Comparison of ENCODE assay signal across 18 cellular contexts in genomic region chr9:6708732-6709131, GRCh38.
"Had no signal": no experiment of that assay in that cellular context is flagged by ENCODE, and none has a peak within 500 bp of the region (broad histone marks: within the 10 kb centered on the region; RNA-seq: fewer than 3 reads in every experiment).

No MANE protein-coding gene starts in this region.

- H3K9me3 Mint-ChIP-seq: activated naive CD4-positive, alpha-beta T cell treated with anti-CD3 and anti-CD28 coated beads, Interleukin-2, amount 50 U/mL, for 24 hours; central memory CD8-positive, alpha-beta T cell; neural progenitor cell; type B pancreatic cell had no signal

- H3K9me3 ChIP-seq: adrenal gland, body of pancreas, lower lobe of right lung, suprapubic skin had no signal

- H3K4me2 ChIP-seq: neural progenitor cell had no signal

- H3K4me3 ChIP-seq: adrenal gland, body of pancreas, coronary artery, lower lobe of right lung, neural progenitor cell, suprapubic skin had no signal

- H3K9ac ChIP-seq: neural progenitor cell had no signal

- H3K27me3 ChIP-seq: adrenal gland, body of pancreas, neural progenitor cell, suprapubic skin had no signal

- H3K4me3 Mint-ChIP-seq: activated CD8-positive, alpha-beta T cell treated with anti-CD3 and anti-CD28 coated beads for 36 hours; activated naive CD4-positive, alpha-beta T cell treated with anti-CD3 and anti-CD28 coated beads, Interleukin-2, amount 50 U/mL, for 24 hours; central memory CD8-positive, alpha-beta T cell; naive B cell; neural progenitor cell; stimulated activated naive CD8-positive, alpha-beta T cell treated with anti-CD3 and anti-CD28 coated beads, Interleukin-15, Interleukin-2, amounts not matched to agents 100 ng/mL and 50 ng/mL, for 24 hours; type B pancreatic cell; WTC11 had no signal

- H3K27ac ChIP-seq: adrenal gland, body of pancreas, coronary artery, lower lobe of right lung, neural progenitor cell, suprapubic skin had no signal

- H3K4me1 ChIP-seq: neural progenitor cell, suprapubic skin had no signal

- H3K36me3 ChIP-seq: adrenal gland, lower lobe of right lung, neural progenitor cell, suprapubic skin had no signal

- DNase-seq: activated CD4-positive, alpha-beta T cell treated with anti-CD3 and anti-CD28 coated beads for 4 hours; activated CD8-positive, alpha-beta T cell treated with anti-CD3 and anti-CD28 coated beads for 36 hours; activated effector memory CD4-positive, alpha-beta T cell treated with anti-CD3 and anti-CD28 coated beads, Interleukin-2, amount 50 U/mL, for 16 hours; activated T-cell treated with anti-CD3 and anti-CD28 coated beads, Interleukin-2, amount 50 U/mL, for 48 hours; adrenal gland; body of pancreas; effector CD4-positive, alpha-beta T cell; foreskin melanocyte; lower lobe of right lung; naive B cell had no signal

- H3K4me1 Mint-ChIP-seq: WTC11 had no signal

- H3K36me3 Mint-ChIP-seq: activated naive CD4-positive, alpha-beta T cell treated with anti-CD3 and anti-CD28 coated beads, Interleukin-2, amount 50 U/mL, for 24 hours; neural progenitor cell; type B pancreatic cell had no signal

- H3K27ac Mint-ChIP-seq: activated CD8-positive, alpha-beta T cell treated with anti-CD3 and anti-CD28 coated beads for 36 hours; activated naive CD4-positive, alpha-beta T cell treated with anti-CD3 and anti-CD28 coated beads, Interleukin-2, amount 50 U/mL, for 24 hours; naive B cell; neural progenitor cell; stimulated activated naive CD8-positive, alpha-beta T cell treated with anti-CD3 and anti-CD28 coated beads, Interleukin-15, Interleukin-2, amounts not matched to agents 100 ng/mL and 50 ng/mL, for 24 hours; type B pancreatic cell; WTC11 had no signal

- H3K27me3 Mint-ChIP-seq: activated CD8-positive, alpha-beta T cell treated with anti-CD3 and anti-CD28 coated beads for 36 hours; activated naive CD4-positive, alpha-beta T cell treated with anti-CD3 and anti-CD28 coated beads, Interleukin-2, amount 50 U/mL, for 24 hours; central memory CD8-positive, alpha-beta T cell; naive B cell; stimulated activated naive CD8-positive, alpha-beta T cell treated with anti-CD3 and anti-CD28 coated beads, Interleukin-15, Interleukin-2, amounts not matched to agents 100 ng/mL and 50 ng/mL, for 24 hours; type B pancreatic cell had no signal
